Comparison of ENCODE assay signal across 8 cellular contexts in genomic region chr14:89430271-89430620, GRCh38. TPM values are rescaled to one million over a fixed set of nuclear protein-coding genes. Genes with fewer than 3 reads are reported as not detected.
DNase-seq lines count a peak whose midpoint lies in the region; ATAC-seq and TF ChIP-seq lines count a peak whose summit lies in the region.

No MANE protein-coding gene starts in this region.

- H3K27me3 Mint-ChIP-seq in IgD-negative memory B cell (peaks cover 4% of the 10 kb centered on the region), endodermal cell (ENCODE audit: insufficient read depth) (no peaks in the 10 kb centered on the region)
- H3K27me3 Mint-ChIP-seq in stimulated activated naive CD8-positive, alpha-beta T cell treated with anti-CD3 and anti-CD28 coated beads, Interleukin-15, amount 100 ng/mL, for 72 hours, result no peaks in the 10 kb centered on the region

- H3K4me1 Mint-ChIP-seq in IgD-negative memory B cell (peaks cover 35 to 47% (median 41%) of the 10 kb centered on the region in 3 donors), endodermal cell (peaks cover 11% of the 10 kb centered on the region)
- peaks cover 82% of the 10 kb centered on the region for H3K4me1 Mint-ChIP-seq in stimulated activated naive CD8-positive, alpha-beta T cell treated with anti-CD3 and anti-CD28 coated beads, Interleukin-15, amount 100 ng/mL, for 72 hours

- no peaks in the 10 kb centered on the region for H3K36me3 ChIP-seq in endodermal cell (ENCODE audit: control insufficient read depth, insufficient read depth, low read length)

- no peak overlapping the region for H3K4me3 ChIP-seq in endodermal cell (ENCODE audit: low read length)

- peak overlapping the region; percentile 83 for H3K27ac ChIP-seq in endodermal cell (ENCODE audit: low read depth, low read length)

- H3K4me3 Mint-ChIP-seq in IgD-negative memory B cell (peak overlapping the region; percentile 83 to 92 (median 88)), endodermal cell (no peak overlapping the region)
- peak overlapping the region; percentile 72 to 93 for H3K4me3 Mint-ChIP-seq in stimulated activated naive CD8-positive, alpha-beta T cell treated with anti-CD3 and anti-CD28 coated beads, Interleukin-15, amount 100 ng/mL, for 72 hours

- no peaks in the 10 kb centered on the region for H3K9me3 Mint-ChIP-seq in IgD-negative memory B cell
- peaks cover 2% of the 10 kb centered on the region for H3K9me3 Mint-ChIP-seq in endodermal cell
- H3K9me3 Mint-ChIP-seq in stimulated activated naive CD8-positive, alpha-beta T cell treated with anti-CD3 and anti-CD28 coated beads, Interleukin-15, amount 100 ng/mL, for 72 hours, result no peaks in the 10 kb centered on the region

- WGBS in endodermal cell (ENCODE audit: insufficient coverage in 1 of 2, insufficient read length in 1 of 2), 2 experiments, result no CpG with 5 or more reads among the region's 1 CpG

- no peaks in the 10 kb centered on the region for H3K27me3 ChIP-seq in endodermal cell (ENCODE audit: control insufficient read depth, insufficient read depth, low read length, poor library complexity, severe bottlenecking)

- no peaks in the 10 kb centered on the region for H3K4me1 ChIP-seq in endodermal cell (ENCODE audit: control insufficient read depth, insufficient read depth, low read length)

- peaks cover 5% of the 10 kb centered on the region for H3K9me3 ChIP-seq in endodermal cell (ENCODE audit: control insufficient read depth, low read length)

- no peak for TF ChIP-seq CTCF in endodermal cell (conservative IDR thresholded peaks at IDR 0.05)

- peaks cover 2% of the 10 kb centered on the region for H3K36me3 Mint-ChIP-seq in IgD-negative memory B cell
- peaks cover 4% of the 10 kb centered on the region for H3K36me3 Mint-ChIP-seq in endodermal cell (ENCODE audit: low read depth)

- ATAC-seq in activated CD4-positive, CD25-positive, alpha-beta regulatory T cell treated with anti-CD3 and anti-CD28 coated beads, Interleukin-2, amount 50 U/mL, for 24 hours, result peak; percentile 28 to 36
- no peak for ATAC-seq in stimulated activated naive CD8-positive, alpha-beta T cell treated with anti-CD3 and anti-CD28 coated beads, Interleukin-15, amount 100 ng/mL, for 72 hours

- DNase-seq in activated CD4-positive, CD25-positive, alpha-beta regulatory T cell (lab: John Stamatoyannopoulos, UW), result no peak
- DNase-seq in endodermal cell (no peak), NCI-H774 (lab: John Stamatoyannopoulos, UW) (no peak), NCI-H2196 (lab: John Stamatoyannopoulos, UW; ENCODE audit: unreplicated experiment) (no peak), dedifferentiated amniotic fluid mesenchymal stem cell (ENCODE audit: extremely low spot score) (no peak)
- no peak for DNase-seq in stimulated activated naive CD8-positive, alpha-beta T cell treated with anti-CD3 and anti-CD28 coated beads, Interleukin-15, amount 100 ng/mL, for 72 hours

- no peak overlapping the region for H3K9ac ChIP-seq in endodermal cell (ENCODE audit: extremely low read depth, low read length, poor library complexity, severe bottlenecking)

- H3K27ac Mint-ChIP-seq in IgD-negative memory B cell, result peak overlapping the region; percentile 80 to 94 (median 91)
- H3K27ac Mint-ChIP-seq in endodermal cell, result no peak overlapping the region
- H3K27ac Mint-ChIP-seq in stimulated activated naive CD8-positive, alpha-beta T cell treated with anti-CD3 and anti-CD28 coated beads, Interleukin-15, amount 100 ng/mL, for 72 hours, result peak overlapping the region; percentile 32 to 96

RNA-seq across cellular contexts. Expression of gene FOXN3, which starts 13.2 kb away (rescaled TPM):
- polyA plus RNA-seq in IgD-negative memory B cell, result 62.5 TPM
- total RNA-seq in endodermal cell, result 10 to 100 TPM; 61.2 to 84.1 TPM
- 44.3 TPM for polyA plus RNA-seq in endodermal cell (2013, experiment 1 of 2)
- 37.3 TPM for polyA plus RNA-seq in endodermal cell (2013, experiment 2 of 2)
